Comparison of ENCODE assay signal across 24 cellular contexts in genomic region chr4:89216866-89217265, GRCh38.
"Had no signal": no experiment of that assay in that cellular context is flagged by ENCODE, and none has a peak within 500 bp of the region (broad histone marks: within the 10 kb centered on the region; RNA-seq: fewer than 3 reads in every experiment).

No MANE protein-coding gene starts in this region.

- H3K27me3 Mint-ChIP-seq: stimulated activated memory B cell treated with anti-CD40 and anti-IgM and Interleukin-4, amounts not matched to agents 10 μg/mL and 1 μg/mL and 100 μg/mL, for 72 hours had no signal

- DNase-seq: activated CD4-positive, alpha-beta T cell treated with anti-CD3 and anti-CD28 coated beads for 48 hours; activated CD4-positive, alpha-beta T cell treated with anti-CD3 and anti-CD28 coated beads, Interleukin-2, amount 50 U/mL, for 48 hours; activated CD8-positive, alpha-beta memory T cell treated with anti-CD3 and anti-CD28 coated beads for 24 hours; activated effector memory CD4-positive, alpha-beta T cell treated with anti-CD3 and anti-CD28 coated beads, Interleukin-2, amount 50 U/mL, for 16 hours; activated naive CD4-positive, alpha-beta T cell treated with anti-CD3 and anti-CD28 coated beads for 36 hours; activated naive CD8-positive, alpha-beta T cell treated with anti-CD3 and anti-CD28 coated beads, Interleukin-2, amount 10 ng/mL, durations not matched to agents 7 days and 5 days; amniotic stem cell; dermis blood vessel endothelial cell; effector CD4-positive, alpha-beta T cell; heart left ventricle; kidney glomerular epithelial cell; lower lobe of right lung; mucosa of descending colon; stimulated activated CD4-positive, alpha-beta T cell treated with anti-CD3 and anti-CD28 coated beads, Interleukin-1b, Interleukin-23, amount 100 ng/mL, for 48 hours; stimulated activated CD4-positive, alpha-beta T cell treated with anti-CD3 and anti-CD28 coated beads, Interleukin-4, amount 100 ng/mL, for 4 hours; stimulated activated CD8-positive, alpha-beta memory T cell treated with anti-CD3 and anti-CD28 coated beads, Interleukin-4, amount 100 ng/mL, for 48 hours; stomach; thyroid gland; upper lobe of left lung had no signal

- ATAC-seq: activated CD4-positive, CD25-positive, alpha-beta regulatory T cell treated with anti-CD3 and anti-CD28 coated beads, Interleukin-2, amount 50 U/mL, for 24 hours; foreskin keratinocyte; heart left ventricle; left lobe of liver; lower lobe of right lung; natural killer cell treated with Interleukin-12 subunit alpha and Interleukin-12 subunit beta and Interleukin-15 and Interleukin-18, amount 100 ng/mL, for 72 hours; stimulated activated memory B cell treated with anti-CD40 and anti-IgM and Interleukin-4, amounts not matched to agents 10 μg/mL and 1 μg/mL and 100 μg/mL, for 72 hours had no signal

- H3K4me3 Mint-ChIP-seq: activated naive CD4-positive, alpha-beta T cell treated with anti-CD3 and anti-CD28 coated beads for 36 hours; activated naive CD8-positive, alpha-beta T cell treated with anti-CD3 and anti-CD28 coated beads, Interleukin-2, amount 10 ng/mL, durations not matched to agents 7 days and 5 days; natural killer cell treated with Interleukin-12 subunit alpha and Interleukin-12 subunit beta and Interleukin-15 and Interleukin-18, amount 100 ng/mL, for 72 hours; stimulated activated memory B cell treated with anti-CD40 and anti-IgM and Interleukin-4, amounts not matched to agents 10 μg/mL and 1 μg/mL and 100 μg/mL, for 72 hours had no signal

- H3K27ac Mint-ChIP-seq: activated naive CD4-positive, alpha-beta T cell treated with anti-CD3 and anti-CD28 coated beads for 36 hours; activated naive CD8-positive, alpha-beta T cell treated with anti-CD3 and anti-CD28 coated beads, Interleukin-2, amount 10 ng/mL, durations not matched to agents 7 days and 5 days; natural killer cell treated with Interleukin-12 subunit alpha and Interleukin-12 subunit beta and Interleukin-15 and Interleukin-18, amount 100 ng/mL, for 72 hours; stimulated activated memory B cell treated with anti-CD40 and anti-IgM and Interleukin-4, amounts not matched to agents 10 μg/mL and 1 μg/mL and 100 μg/mL, for 72 hours had no signal

- H3K9me3 Mint-ChIP-seq: activated naive CD4-positive, alpha-beta T cell treated with anti-CD3 and anti-CD28 coated beads for 36 hours; natural killer cell treated with Interleukin-12 subunit alpha and Interleukin-12 subunit beta and Interleukin-15 and Interleukin-18, amount 100 ng/mL, for 72 hours; stimulated activated memory B cell treated with anti-CD40 and anti-IgM and Interleukin-4, amounts not matched to agents 10 μg/mL and 1 μg/mL and 100 μg/mL, for 72 hours had no signal

- H3K36me3 Mint-ChIP-seq: activated naive CD8-positive, alpha-beta T cell treated with anti-CD3 and anti-CD28 coated beads, Interleukin-2, amount 10 ng/mL, durations not matched to agents 7 days and 5 days; natural killer cell treated with Interleukin-12 subunit alpha and Interleukin-12 subunit beta and Interleukin-15 and Interleukin-18, amount 100 ng/mL, for 72 hours; stimulated activated memory B cell treated with anti-CD40 and anti-IgM and Interleukin-4, amounts not matched to agents 10 μg/mL and 1 μg/mL and 100 μg/mL, for 72 hours had no signal
